In the genomic region with DNA sequence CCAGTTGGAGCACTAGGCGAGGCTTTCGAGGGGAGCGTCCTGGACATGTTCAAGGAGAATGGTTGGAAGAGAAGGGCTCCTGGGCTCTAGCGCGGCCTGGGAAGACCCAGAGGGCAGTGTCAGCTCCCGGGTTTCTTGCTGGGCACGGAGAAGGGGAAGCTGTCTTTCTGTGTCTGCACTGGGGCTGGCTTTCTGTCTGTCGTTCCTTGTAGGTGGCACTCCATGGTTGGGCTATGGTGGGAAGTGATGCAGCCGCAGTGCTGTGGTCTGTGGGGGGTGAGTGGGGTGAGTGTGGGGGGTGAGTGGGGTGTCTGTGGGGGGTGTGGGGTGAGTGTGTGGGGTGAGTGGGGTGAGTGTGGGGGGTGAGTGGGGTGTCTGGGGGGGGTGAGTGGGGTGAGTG, we compare ENCODE assay signal across 11 cellular contexts. TPM values are rescaled to one million over a fixed set of nuclear protein-coding genes. Genes with fewer than 3 reads are reported as not detected.
A peak's percentile ranks its signal among the peaks of the same experiment; 100 is the strongest.
DNase-seq lines count a peak whose midpoint lies in the region; ATAC-seq lines count a peak whose summit lies in the region.
"Had no signal": no experiment of that assay in that cellular context is flagged by ENCODE, and none has a peak within 500 bp of the region (broad histone marks: within the 10 kb centered on the region; RNA-seq: fewer than 3 reads in every experiment).

No MANE protein-coding gene starts in this region.

- no peaks in the 10 kb centered on the region for H3K36me3 ChIP-seq in SJCRH30
- H3K36me3 ChIP-seq: cardiac muscle cell had no signal

- no peaks in the 10 kb centered on the region for H3K27me3 ChIP-seq in SJCRH30
- H3K27me3 ChIP-seq: cardiac muscle cell had no signal

- H3K4me3 Mint-ChIP-seq in activated naive CD4-positive, alpha-beta T cell treated with anti-CD3 and anti-CD28 coated beads for 36 hours = no peak overlapping the region
- H3K4me3 Mint-ChIP-seq in T-helper 17 cell = peak overlapping the region; percentile 71
- peak overlapping the region; percentile 77 to 80 for H3K4me3 Mint-ChIP-seq in effector memory CD8-positive, alpha-beta T cell
- no peak overlapping the region for H3K4me3 Mint-ChIP-seq in stimulated activated memory B cell treated with anti-CD40 and anti-IgM and Interleukin-4, amounts not matched to agents 10 μg/mL and 1 μg/mL and 100 μg/mL, for 72 hours

- ATAC-seq in T-helper 17 cell = no peak
- ATAC-seq in effector memory CD8-positive, alpha-beta T cell (replicated peaks) = peak; percentile 75
- peak; percentile 43 for ATAC-seq in stimulated activated memory B cell treated with anti-CD40 and anti-IgM and Interleukin-4, amounts not matched to agents 10 μg/mL and 1 μg/mL and 100 μg/mL, for 72 hours
- no peak for ATAC-seq in HG03175 (IDR thresholded peaks at IDR 0.05; ENCODE audit: unreplicated experiment)

- peaks cover 23% of the 10 kb centered on the region for H3K36me3 Mint-ChIP-seq in activated naive CD4-positive, alpha-beta T cell treated with anti-CD3 and anti-CD28 coated beads for 36 hours (ENCODE audit: low read depth)
- peaks cover 2% of the 10 kb centered on the region for H3K36me3 Mint-ChIP-seq in T-helper 17 cell (ENCODE audit: low read depth)
- H3K36me3 Mint-ChIP-seq in effector memory CD8-positive, alpha-beta T cell (ENCODE audit: insufficient read depth) = peaks cover 77% of the 10 kb centered on the region
- H3K36me3 Mint-ChIP-seq in stimulated activated memory B cell treated with anti-CD40 and anti-IgM and Interleukin-4, amounts not matched to agents 10 μg/mL and 1 μg/mL and 100 μg/mL, for 72 hours = peaks cover 32% of the 10 kb centered on the region

- no peaks in the 10 kb centered on the region for H3K9me3 ChIP-seq in T-helper 17 cell (ENCODE audit: control insufficient read depth, low read length, poor library complexity, severe bottlenecking)
- H3K9me3 ChIP-seq in SJCRH30 (replicated peaks) = no peaks in the 10 kb centered on the region

- H3K4me1 Mint-ChIP-seq in activated naive CD4-positive, alpha-beta T cell treated with anti-CD3 and anti-CD28 coated beads for 36 hours (ENCODE audit: low read depth) = peaks cover 40% of the 10 kb centered on the region
- H3K4me1 Mint-ChIP-seq in T-helper 17 cell = peaks cover 32% of the 10 kb centered on the region
- H3K4me1 Mint-ChIP-seq in effector memory CD8-positive, alpha-beta T cell (ENCODE audit: low read depth in 2 of 2) = peaks cover 39 to 48% of the 10 kb centered on the region in 2 donors
- H3K4me1 Mint-ChIP-seq in stimulated activated memory B cell treated with anti-CD40 and anti-IgM and Interleukin-4, amounts not matched to agents 10 μg/mL and 1 μg/mL and 100 μg/mL, for 72 hours = peaks cover 22% of the 10 kb centered on the region

- CTCF ChIA-PET in activated naive CD4-positive, alpha-beta T cell treated with anti-CD3 and anti-CD28 coated beads for 36 hours (lab: Charles Lee) = interaction anchor here (1.2 kb wide), 1 partner anchor 23 kb away, joined by 5 read pairs; no protein-coding TSS in a partner anchor

- H3K27ac ChIP-seq in SJCRH30 = no peak overlapping the region
- H3K27ac ChIP-seq: cardiac muscle cell had no signal

- no peaks in the 10 kb centered on the region for H3K9me3 Mint-ChIP-seq in activated naive CD4-positive, alpha-beta T cell treated with anti-CD3 and anti-CD28 coated beads for 36 hours
- no peaks in the 10 kb centered on the region for H3K9me3 Mint-ChIP-seq in effector memory CD8-positive, alpha-beta T cell
- no peaks in the 10 kb centered on the region for H3K9me3 Mint-ChIP-seq in stimulated activated memory B cell treated with anti-CD40 and anti-IgM and Interleukin-4, amounts not matched to agents 10 μg/mL and 1 μg/mL and 100 μg/mL, for 72 hours

- H3K27me3 Mint-ChIP-seq in activated naive CD4-positive, alpha-beta T cell treated with anti-CD3 and anti-CD28 coated beads for 36 hours (ENCODE audit: low read depth) = no peaks in the 10 kb centered on the region
- no peaks in the 10 kb centered on the region for H3K27me3 Mint-ChIP-seq in T-helper 17 cell
- no peaks in the 10 kb centered on the region for H3K27me3 Mint-ChIP-seq in effector memory CD8-positive, alpha-beta T cell
- H3K27me3 Mint-ChIP-seq in stimulated activated memory B cell treated with anti-CD40 and anti-IgM and Interleukin-4, amounts not matched to agents 10 μg/mL and 1 μg/mL and 100 μg/mL, for 72 hours = no peaks in the 10 kb centered on the region

- H3K27ac Mint-ChIP-seq in activated naive CD4-positive, alpha-beta T cell treated with anti-CD3 and anti-CD28 coated beads for 36 hours = peak overlapping the region; percentile 6
- H3K27ac Mint-ChIP-seq in T-helper 17 cell = peak overlapping the region; percentile 93
- peak overlapping the region; percentile 83 to 95 for H3K27ac Mint-ChIP-seq in effector memory CD8-positive, alpha-beta T cell
- peak overlapping the region; percentile 77 for H3K27ac Mint-ChIP-seq in stimulated activated memory B cell treated with anti-CD40 and anti-IgM and Interleukin-4, amounts not matched to agents 10 μg/mL and 1 μg/mL and 100 μg/mL, for 72 hours

- H3K4me3 ChIP-seq in SJCRH30 = no peak overlapping the region
- H3K4me3 ChIP-seq: cardiac muscle cell had no signal

- DNase-seq in activated naive CD4-positive, alpha-beta T cell treated with anti-CD3 and anti-CD28 coated beads for 36 hours = no peak
- DNase-seq in activated naive CD4-positive, alpha-beta T cell treated with Interleukin-2 at 50 U/mL for 16 hours = no peak
- DNase-seq in T-helper 17 cell = no peak
- DNase-seq in effector memory CD8-positive, alpha-beta T cell = peak in 2 of 3 experiments; percentile 31 to 34
- DNase-seq in DMS153 (lab: John Stamatoyannopoulos, UW) = no peak
- no peak for DNase-seq in SJCRH30
- DNase-seq: NCI-H1092, NCI-H82 had no signal

- H3K4me1 ChIP-seq in SJCRH30 = no peaks in the 10 kb centered on the region

- intact Hi-C loops in activated naive CD4-positive, alpha-beta T cell treated with anti-CD3 and anti-CD28 coated beads for 36 hours (cut with micrococcal nuclease) = no loop called here

RNA-seq across cellular contexts. Expression of gene RNF213, which starts 13.7 kb away (rescaled TPM):
- 100 to 1,000 TPM; 234 to 250 TPM for total RNA-seq in activated naive CD4-positive, alpha-beta T cell treated with anti-CD3 and anti-CD28 coated beads for 36 hours
- total RNA-seq in T-helper 17 cell = 100 to 1,000 TPM; 528 to 571 TPM
- total RNA-seq in SJCRH30 (2014; rRNA removed; shearing (Covaris generic)) = 12.2 and 13.0 TPM in 2 replicates

RNA-seq across cellular contexts. Expression of gene SLC26A11, which starts 54.1 kb away (rescaled TPM):
- 1 to 10 TPM; 4.0 to 5.4 TPM for total RNA-seq in activated naive CD4-positive, alpha-beta T cell treated with anti-CD3 and anti-CD28 coated beads for 36 hours
- total RNA-seq in T-helper 17 cell = 10 to 100 TPM; 57.0 to 73.8 TPM
- total RNA-seq in SJCRH30 (2014; rRNA removed; shearing (Covaris generic)) = 8.6 and 14.7 TPM in 2 replicates

RNA-seq across cellular contexts. Expression of gene SGSH, which starts 54.2 kb away (rescaled TPM):
- 10 to 100 TPM; 30.3 to 32.1 TPM for total RNA-seq in activated naive CD4-positive, alpha-beta T cell treated with anti-CD3 and anti-CD28 coated beads for 36 hours
- 100 to 1,000 TPM; 136 to 151 TPM for total RNA-seq in T-helper 17 cell
- total RNA-seq in SJCRH30 (2014; rRNA removed; shearing (Covaris generic)) = 18.3 and 19.3 TPM in 2 replicates

Comparison
In these comparisons a context has a peak if more than half of its experiments do, and no peak if none do; other contexts are left out.
1. DNase-seq: peak in effector memory CD8-positive, alpha-beta T cell (2 of 3); none in activated naive CD4-positive, alpha-beta T cell treated with anti-CD3 and anti-CD28 coated beads for 36 hours (single experiment), activated naive CD4-positive, alpha-beta T cell treated with Interleukin-2 at 50 U/mL for 16 hours (single experiment), T-helper 17 cell (0 of 3), DMS153 (single experiment) and SJCRH30 (0 of 2).
2. H3K27ac Mint-ChIP-seq: peak in every context shown above with its lines; median percentile 93 in T-helper 17 cell; 89 in effector memory CD8-positive, alpha-beta T cell; 77 in stimulated activated memory B cell treated with anti-CD40 and anti-IgM and Interleukin-4, amounts not matched to agents 10 μg/mL and 1 μg/mL and 100 μg/mL, for 72 hours; 6 in activated naive CD4-positive, alpha-beta T cell treated with anti-CD3 and anti-CD28 coated beads for 36 hours.
3. H3K4me3 Mint-ChIP-seq: peak in T-helper 17 cell (single experiment) and effector memory CD8-positive, alpha-beta T cell (2 of 2); none in activated naive CD4-positive, alpha-beta T cell treated with anti-CD3 and anti-CD28 coated beads for 36 hours (single experiment) and stimulated activated memory B cell treated with anti-CD40 and anti-IgM and Interleukin-4, amounts not matched to agents 10 μg/mL and 1 μg/mL and 100 μg/mL, for 72 hours (single experiment).
4. ATAC-seq: peak in effector memory CD8-positive, alpha-beta T cell (single experiment) and stimulated activated memory B cell treated with anti-CD40 and anti-IgM and Interleukin-4, amounts not matched to agents 10 μg/mL and 1 μg/mL and 100 μg/mL, for 72 hours (single experiment); none in T-helper 17 cell (single experiment) and HG03175 (single experiment).
5. RNA of gene RNF213, which starts 13.7 kb away (total RNA-seq): 528 to 571 TPM in T-helper 17 cell and 234 to 250 TPM in activated naive CD4-positive, alpha-beta T cell treated with anti-CD3 and anti-CD28 coated beads for 36 hours; 12.2 to 13.0 TPM in SJCRH30; every median in the first group is over 10 times any median in the second.